In genomic region chr10:123398180-123398591, GRCh38 we compare ENCODE assay signal across 12 cellular contexts.
DNase-seq lines count a peak whose midpoint lies in the region; ATAC-seq and TF ChIP-seq lines count a peak whose summit lies in the region.
"Had no signal": no experiment of that assay in that cellular context is flagged by ENCODE, and none has a peak within 500 bp of the region (broad histone marks: within the 10 kb centered on the region; RNA-seq: fewer than 3 reads in every experiment).

No MANE protein-coding gene starts in this region.

- H3K27me3 ChIP-seq in GM06990 (replicated peaks; ENCODE audit: control insufficient read depth, insufficient read depth, low read length) (no peaks in the 10 kb centered on the region), MM.1S (replicated peaks; ENCODE audit: insufficient read depth, low read length) (no peaks in the 10 kb centered on the region), A673 (replicated peaks; ENCODE audit: insufficient read depth, low read depth, low read length, poor library complexity) (no peaks in the 10 kb centered on the region)
- H3K27me3 ChIP-seq: cardiac muscle cell, spleen had no signal

- H3K9ac ChIP-seq in MM.1S (ENCODE audit: low read length), result peak overlapping the region; percentile 60

- intact Hi-C loops in A673 (cut with micrococcal nuclease; ENCODE audit: unreplicated experiment) (no loop called here), left colon (cut with DNase I, micrococcal nuclease) (no loop called here)

- no peaks in the 10 kb centered on the region for H3K9me2 ChIP-seq in MM.1S (replicated peaks; ENCODE audit: insufficient read depth, low read length)

- H3K4me1 ChIP-seq in MM.1S (ENCODE audit: low read length) (peaks cover 67% of the 10 kb centered on the region), A673 (ENCODE audit: insufficient read depth, low read length, poor library complexity, severe bottlenecking) (no peaks in the 10 kb centered on the region)

- H2AFZ ChIP-seq in MM.1S (ENCODE audit: low read length), result no peak overlapping the region
- H2AFZ ChIP-seq: GM23338 had no signal

- no TSS peak for BruUV-seq in A673 (replicated peaks; lab: Mats Ljungman, UMichigan)

- H3K27ac ChIP-seq in MM.1S (ENCODE audit: low read length), result peak overlapping the region; percentile 96
- no peak overlapping the region for H3K27ac ChIP-seq in A673 (ENCODE audit: low read depth, low read length, poor library complexity, severe bottlenecking)
- H3K27ac ChIP-seq: cardiac muscle cell had no signal

- H3K4me2 ChIP-seq in MM.1S (ENCODE audit: low read depth, low read length), result peak overlapping the region; percentile 40; the same call in 1 of the 2 replicates
- H3K4me2 ChIP-seq: GM23338 had no signal

- H3F3A ChIP-seq in MM.1S (ENCODE audit: insufficient read depth, low read length), result peaks cover 41% of the 10 kb centered on the region

- H4K20me1 ChIP-seq in MM.1S (ENCODE audit: insufficient read depth, low read length), result no peaks in the 10 kb centered on the region

- POLR2A ChIA-PET in A673 (lab: Charles Lee; ENCODE audit: low non-redundant PET), result no interaction called here

- no peaks in the 10 kb centered on the region for H3K36me3 ChIP-seq in GM06990 (ENCODE audit: control insufficient read depth, insufficient read depth, low read length)
- H3K36me3 ChIP-seq in MM.1S (replicated peaks; ENCODE audit: insufficient read depth, low read length), result no peaks in the 10 kb centered on the region
- H3K36me3 ChIP-seq in A673 (ENCODE audit: insufficient read depth, low read length, poor library complexity, severe bottlenecking), result no peaks in the 10 kb centered on the region
- H3K36me3 ChIP-seq: cardiac muscle cell, spleen had no signal

- H3K79me2 ChIP-seq in MM.1S (ENCODE audit: low read length), result no peaks in the 10 kb centered on the region

- H3K4me3 ChIP-seq in GM06990 (replicated peaks; ENCODE audit: low read depth, low read length), result no peak overlapping the region
- no peak overlapping the region for H3K4me3 ChIP-seq in MM.1S (ENCODE audit: low read length)
- H3K4me3 ChIP-seq in A673 (ENCODE audit: low read depth, low read length, poor library complexity, severe bottlenecking), result no peak overlapping the region
- H3K4me3 ChIP-seq: cardiac muscle cell, GM23338, spleen had no signal

- H3K9me3 ChIP-seq in MM.1S (replicated peaks; ENCODE audit: insufficient read depth, low read length) (no peaks in the 10 kb centered on the region), A673 (ENCODE audit: low read depth, low read length, poor library complexity, severe bottlenecking) (no peaks in the 10 kb centered on the region)

- DNase-seq in GM06990 (ENCODE audit: extremely low read depth, insufficient read length) (peak; percentile 87), MM.1S (peak; percentile 97), A673 (ENCODE audit: low spot score) (no peak), NCI-H446 treated with DMSO at 0.1 percent for 48 hours (lab: John Stamatoyannopoulos, UW) (no peak), NCI-H524 (lab: John Stamatoyannopoulos, UW) (no peak), left colon (no peak)
- DNase-seq: glutamatergic neuron, spleen had no signal

- no peak for TF ChIP-seq CTCF in GM06990 (IDR thresholded peaks at IDR 0.05; ENCODE audit: insufficient read depth, low read length, poor library complexity, severe bottlenecking)
- TF ChIP-seq CTCF in MM.1S (IDR thresholded peaks at IDR 0.05; ENCODE audit: low read length), result no peak
- no peak for TF ChIP-seq CTCF in A673 (conservative IDR thresholded peaks at IDR 0.05; ENCODE audit: low read depth, low read length)

- CTCF ChIA-PET in A673 (lab: Charles Lee), result no interaction called here

- ATAC-seq in GM19328 (IDR thresholded peaks at IDR 0.05; ENCODE audit: unreplicated experiment) (peak; percentile 66), HG02884 (IDR thresholded peaks at IDR 0.05; ENCODE audit: unreplicated experiment) (peak; percentile 68), left colon (no peak)
- ATAC-seq: GM23338 had no signal

Comparison
In these comparisons a context has a peak if more than half of its experiments do, and no peak if none do; other contexts are left out.
1. DNase-seq: peak in GM06990 (single experiment) and MM.1S (single experiment); none in A673 (single experiment), NCI-H446 treated with DMSO at 0.1 percent for 48 hours (single experiment), NCI-H524 (0 of 2) and left colon (0 of 2).